ENCODE assay signal across 8 cellular contexts in the genomic region with DNA sequence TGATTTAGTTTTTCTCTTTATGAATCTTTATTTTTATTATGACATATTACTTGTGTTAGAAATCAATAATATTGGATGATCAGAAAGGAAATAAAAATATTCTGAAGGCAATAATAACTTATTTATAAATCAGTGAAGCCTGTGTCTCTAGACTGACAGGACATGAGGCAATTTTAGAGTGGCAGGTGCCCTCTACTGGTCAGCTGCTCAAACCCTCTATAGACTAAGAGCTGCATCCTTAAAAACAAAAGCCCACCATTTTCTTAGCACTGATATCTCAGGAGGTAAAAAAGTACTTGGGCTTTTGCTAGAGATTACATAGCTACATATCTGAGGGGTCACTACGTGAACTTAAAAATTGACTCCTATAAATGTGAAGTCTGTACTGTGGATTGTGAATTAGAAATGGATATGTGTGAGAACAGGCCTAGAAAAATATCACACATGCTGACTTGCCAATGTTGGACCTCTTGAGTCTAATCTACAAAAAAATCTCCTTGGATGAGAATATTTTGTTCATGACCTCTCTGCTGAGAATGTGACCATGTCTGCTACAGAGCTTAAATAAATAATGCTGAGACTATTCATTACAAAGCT.
A peak's percentile ranks its signal among the peaks of the same experiment; 100 is the strongest.
DNase-seq lines count a peak whose midpoint lies in the region; ATAC-seq and TF ChIP-seq lines count a peak whose summit lies in the region.

No MANE protein-coding gene starts in this region.

- ATAC-seq in HG02973 (IDR thresholded peaks at IDR 0.05; ENCODE audit: unreplicated experiment), result no peak
- ATAC-seq in natural killer cell treated with Interleukin-12 subunit alpha and Interleukin-12 subunit beta and Interleukin-15 and Interleukin-18, amount 100 ng/mL, for 72 hours, result no peak

- H3K4me1 ChIP-seq in esophagus squamous epithelium (peaks cover 0 to 6% (median under 1%) of the 10 kb centered on the region in 3 donors), neuronal stem cell (ENCODE audit: control insufficient read depth in 2 of 2, insufficient read depth in 1 of 2, low read depth in 1 of 2, low read length in 2 of 2) (no peaks in the 10 kb centered on the region)

- no peak overlapping the region for H3K18ac ChIP-seq in neuronal stem cell (ENCODE audit: low read length)

- no peak overlapping the region for H3K27ac Mint-ChIP-seq in natural killer cell treated with Interleukin-12 subunit alpha and Interleukin-12 subunit beta and Interleukin-15 and Interleukin-18, amount 100 ng/mL, for 72 hours

- no peak overlapping the region for H4K8ac ChIP-seq in neuronal stem cell (ENCODE audit: low read depth, low read length)

- H3K14ac ChIP-seq in neuronal stem cell (ENCODE audit: low read length), result no peak overlapping the region

- TF ChIP-seq CTCF in AG09309 (IDR thresholded peaks at IDR 0.05; ENCODE audit: control insufficient read depth, insufficient read depth, low read depth, low read length, missing control alignments) (peak; percentile 78), esophagus squamous epithelium (IDR thresholded peaks at IDR 0.05) (peak in 5 of 6 experiments; percentile 31 to 60 (median 45))

- DNase-seq in AG09309 (ENCODE audit: low read depth) (no peak), HCEC 1CT (peak; percentile 70), RKO (ENCODE audit: low spot score) (peak; percentile 65), esophagus squamous epithelium (lab: John Stamatoyannopoulos, UW) (no peak), neuronal stem cell (ENCODE audit: low spot score) (peak; percentile 18), NCI-H510A (lab: John Stamatoyannopoulos, UW) (no peak)
- no peak for DNase-seq in natural killer cell treated with Interleukin-12 subunit alpha and Interleukin-12 subunit beta and Interleukin-15 and Interleukin-18, amount 100 ng/mL, for 72 hours (ENCODE audit: low spot score)

- H2BK5ac ChIP-seq in neuronal stem cell (ENCODE audit: low read length), result no peak overlapping the region

- TF ChIP-seq POLR2A in esophagus squamous epithelium (IDR thresholded peaks at IDR 0.05), result no peak

- no peak overlapping the region for H3K9ac ChIP-seq in neuronal stem cell (ENCODE audit: low read depth, low read length, poor library complexity)

- H3K9me3 Mint-ChIP-seq in natural killer cell treated with Interleukin-12 subunit alpha and Interleukin-12 subunit beta and Interleukin-15 and Interleukin-18, amount 100 ng/mL, for 72 hours, result peaks cover 3% of the 10 kb centered on the region

- no peaks in the 10 kb centered on the region for H3K4me1 Mint-ChIP-seq in natural killer cell treated with Interleukin-12 subunit alpha and Interleukin-12 subunit beta and Interleukin-15 and Interleukin-18, amount 100 ng/mL, for 72 hours (ENCODE audit: low read depth in 2 of 2)

- H2AFZ ChIP-seq in neuronal stem cell (ENCODE audit: low read length), result no peak overlapping the region

- no peak overlapping the region for H3K4me3 Mint-ChIP-seq in natural killer cell treated with Interleukin-12 subunit alpha and Interleukin-12 subunit beta and Interleukin-15 and Interleukin-18, amount 100 ng/mL, for 72 hours

- no peaks in the 10 kb centered on the region for H3K27me3 Mint-ChIP-seq in natural killer cell treated with Interleukin-12 subunit alpha and Interleukin-12 subunit beta and Interleukin-15 and Interleukin-18, amount 100 ng/mL, for 72 hours

- H3K36me3 ChIP-seq in esophagus squamous epithelium (no peaks in the 10 kb centered on the region), neuronal stem cell (replicated peaks in 1 of 2; ENCODE audit: control insufficient read depth in 2 of 2, insufficient read depth in 2 of 2, low read length in 2 of 2) (no peaks in the 10 kb centered on the region)

- H3K27ac ChIP-seq in esophagus squamous epithelium (no peak overlapping the region), neuronal stem cell (replicated peaks; ENCODE audit: low read length) (no peak overlapping the region)

- H3K4me3 ChIP-seq in AG09309 (ENCODE audit: control insufficient read depth, low read depth, low read length), result no peak overlapping the region
- no peak overlapping the region for H3K4me3 ChIP-seq in esophagus squamous epithelium
- no peak overlapping the region for H3K4me3 ChIP-seq in neuronal stem cell (ENCODE audit: low read length in 2 of 2)

- no peak overlapping the region for H2AK5ac ChIP-seq in neuronal stem cell (ENCODE audit: low read depth, low read length)

- no peak overlapping the region for H2BK12ac ChIP-seq in neuronal stem cell (ENCODE audit: low read length)

- H3K9me3 ChIP-seq in esophagus squamous epithelium (no peaks in the 10 kb centered on the region), neuronal stem cell (replicated peaks in 1 of 2; ENCODE audit: control insufficient read depth in 2 of 2, insufficient read depth in 1 of 2, low read depth in 1 of 2, low read length in 2 of 2) (no peaks in the 10 kb centered on the region)

- intact Hi-C loops in esophagus squamous epithelium (cut with DNase I), result no loop called here

- H3K4ac ChIP-seq in neuronal stem cell (ENCODE audit: low read length), result no peak overlapping the region

- no peak overlapping the region for H3K23ac ChIP-seq in neuronal stem cell (ENCODE audit: low read depth, low read length, poor library complexity)

- no peak overlapping the region for H2BK120ac ChIP-seq in neuronal stem cell (ENCODE audit: low read depth, low read length)

- no peak overlapping the region for H2BK15ac ChIP-seq in neuronal stem cell (ENCODE audit: low read length)

- H3K27me3 ChIP-seq in esophagus squamous epithelium (no peaks in the 10 kb centered on the region), neuronal stem cell (ENCODE audit: control insufficient read depth in 3 of 3, insufficient read depth in 3 of 3, low read depth in 1 of 3, low read length in 3 of 3) (no peaks in the 10 kb centered on the region)

- H3K36me3 Mint-ChIP-seq in natural killer cell treated with Interleukin-12 subunit alpha and Interleukin-12 subunit beta and Interleukin-15 and Interleukin-18, amount 100 ng/mL, for 72 hours, result no peaks in the 10 kb centered on the region

- no peaks in the 10 kb centered on the region for H3K79me1 ChIP-seq in neuronal stem cell (ENCODE audit: low read depth, low read length)

- no peak overlapping the region for H3K4me2 ChIP-seq in neuronal stem cell (ENCODE audit: insufficient read depth, low read length, poor library complexity, severe bottlenecking)

- no peak overlapping the region for H4K91ac ChIP-seq in neuronal stem cell (ENCODE audit: low read depth, low read length, poor library complexity)

- WGBS in esophagus squamous epithelium, 2 donors, result 73 to 90% methylated on average over 1 of the region's 1 CpG
- WGBS in neuronal stem cell (ENCODE audit: extremely low coverage in 2 of 2, insufficient read length in 2 of 2, insufficient replicate concordance in 1 of 2), 2 donors, result no CpG with 5 or more reads among the region's 1 CpG

Comparison
In these comparisons a context has a peak if more than half of its experiments do, and no peak if none do; other contexts are left out.
1. DNase-seq: peak in HCEC 1CT (single experiment), RKO (single experiment) and neuronal stem cell (single experiment); none in AG09309 (single experiment), esophagus squamous epithelium (single experiment), NCI-H510A (single experiment) and natural killer cell treated with Interleukin-12 subunit alpha and Interleukin-12 subunit beta and Interleukin-15 and Interleukin-18, amount 100 ng/mL, for 72 hours (single experiment).